13 cellular contexts compared by ENCODE assay signal in genomic region chr6:146892613-146893401, GRCh38.
DNase-seq lines count a peak whose midpoint lies in the region; ATAC-seq, FAIRE-seq and TF ChIP-seq lines count a peak whose summit lies in the region.
"Had no signal": no experiment of that assay in that cellular context is flagged by ENCODE, and none has a peak within 500 bp of the region (broad histone marks: within the 10 kb centered on the region; RNA-seq: fewer than 3 reads in every experiment).

No MANE protein-coding gene starts in this region.

- H3K27ac Mint-ChIP-seq in astrocyte (ENCODE audit: unreplicated experiment), result no peak overlapping the region
- no peak overlapping the region for H3K27ac Mint-ChIP-seq in osteocyte (ENCODE audit: unreplicated experiment)

- H2AK5ac ChIP-seq in mesenchymal stem cell (ENCODE audit: low read length, severe bottlenecking), result no peak overlapping the region

- H3K4me1 Mint-ChIP-seq in astrocyte (ENCODE audit: low read depth, unreplicated experiment), result peaks cover 16% of the 10 kb centered on the region
- H3K4me1 Mint-ChIP-seq in osteocyte (ENCODE audit: unreplicated experiment), result peaks cover 12% of the 10 kb centered on the region

- no peak for ATAC-seq in HG02678 (IDR thresholded peaks at IDR 0.05; ENCODE audit: unreplicated experiment)

- H3K4me3 ChIP-seq in BLaER1 treated with 17β-estradiol and CSF1 and Interleukin-3, amounts not matched to agents 10 nM and 100 nM, result no peak overlapping the region
- no peak overlapping the region for H3K4me3 ChIP-seq in astrocyte (ENCODE audit: insufficient read depth, low read depth, low read length)
- no peak overlapping the region for H3K4me3 ChIP-seq in mesenchymal stem cell (ENCODE audit: insufficient read depth in 1 of 2, low read depth in 1 of 2, low read length in 2 of 2)
- H3K4me3 ChIP-seq: breast epithelium had no signal

- no peaks in the 10 kb centered on the region for H4K20me1 ChIP-seq in BLaER1 treated with 17β-estradiol and CSF1 and Interleukin-3, amounts not matched to agents 10 nM and 100 nM
- no peaks in the 10 kb centered on the region for H4K20me1 ChIP-seq in astrocyte (ENCODE audit: insufficient read depth, low read length)

- H3K4me2 ChIP-seq in BLaER1 treated with 17β-estradiol and CSF1 and Interleukin-3, amounts not matched to agents 10 nM and 100 nM, result peak overlapping the region in 8 of 11 experiments; percentile 24 to 76 (median 55); a peak in 16 of 22 replicates
- H3K4me2 ChIP-seq in astrocyte (ENCODE audit: low read length), result peak overlapping the region; percentile 70
- no peak overlapping the region for H3K4me2 ChIP-seq in mesenchymal stem cell (ENCODE audit: low read length, poor library complexity, severe bottlenecking)

- FAIRE-seq in astrocyte (lab: Jason Lieb, UNC), result peak; percentile 82
- FAIRE-seq: H1 had no signal

- H3K18ac ChIP-seq in mesenchymal stem cell (ENCODE audit: low read depth in 1 of 2, low read length in 2 of 2), result peak overlapping the region in 1 of 2 experiments; percentile 15

- no peaks in the 10 kb centered on the region for H3K79me1 ChIP-seq in mesenchymal stem cell (replicated peaks; ENCODE audit: low read length, poor library complexity, severe bottlenecking)

- H4K8ac ChIP-seq in mesenchymal stem cell (ENCODE audit: low read length), result peak overlapping the region; percentile 55

- DNase-seq in KBM-7, result peak; percentile 76
- DNase-seq in astrocyte (ENCODE audit: low read depth), result peak; percentile 97
- peak; percentile 80 for DNase-seq in mesenchymal stem cell
- DNase-seq in 8988T, result no peak
- DNase-seq in osteocyte (ENCODE audit: extremely low spot score, unreplicated experiment), result no peak
- DNase-seq in inferior parietal cortex (ENCODE audit: extremely low spot score), result no peak
- DNase-seq: hippocampal formation, NCI-H1694 treated with DMSO at 0.1 percent for 48 hours, Right ventricle myocardium superior had no signal

- no peak overlapping the region for H2BK5ac ChIP-seq in mesenchymal stem cell (ENCODE audit: low read depth, low read length, poor library complexity, severe bottlenecking)

- in situ Hi-C loops in KBM-7 (cut with MboI; ENCODE audit: low pct_unique_long_range_greater_than_20kb, low sequenced_read_pairs), result no loop called here

- peak overlapping the region; percentile 77 for H4K91ac ChIP-seq in mesenchymal stem cell (ENCODE audit: low read length)

- no peaks in the 10 kb centered on the region for H3K27me3 ChIP-seq in BLaER1 treated with 17β-estradiol and CSF1 and Interleukin-3, amounts not matched to agents 10 nM and 100 nM
- H3K27me3 ChIP-seq in astrocyte (ENCODE audit: insufficient read depth, low read length) (no peaks in the 10 kb centered on the region), mesenchymal stem cell (ENCODE audit: control insufficient read depth in 1 of 2, insufficient read depth in 1 of 2, low read length in 2 of 2) (no peaks in the 10 kb centered on the region)
- H3K27me3 ChIP-seq: breast epithelium had no signal

- H3K4me3 Mint-ChIP-seq in astrocyte (ENCODE audit: unreplicated experiment) (no peak overlapping the region), osteocyte (ENCODE audit: unreplicated experiment) (no peak overlapping the region)

- no peaks in the 10 kb centered on the region for H3K36me3 ChIP-seq in BLaER1 treated with 17β-estradiol and CSF1 and Interleukin-3, amounts not matched to agents 10 nM and 100 nM
- H3K36me3 ChIP-seq in astrocyte (ENCODE audit: insufficient read depth, low read length) (no peaks in the 10 kb centered on the region), mesenchymal stem cell (ENCODE audit: control insufficient read depth in 1 of 2, insufficient read depth in 2 of 2, low read depth in 1 of 2, low read length in 2 of 2) (no peaks in the 10 kb centered on the region)
- H3K36me3 ChIP-seq: breast epithelium had no signal

- H3K4me1 ChIP-seq in BLaER1 treated with 17β-estradiol and CSF1 and Interleukin-3, amounts not matched to agents 10 nM and 100 nM, result peaks cover 0 to 37% (median 14%) of the 10 kb centered on the region in 10 experiments; a peak in 14 of 20 replicates
- H3K4me1 ChIP-seq in astrocyte (ENCODE audit: insufficient read depth, low read length), result peaks cover 14% of the 10 kb centered on the region
- H3K4me1 ChIP-seq in mesenchymal stem cell (ENCODE audit: control insufficient read depth, insufficient read depth, low read depth, low read length), result peaks cover 2% of the 10 kb centered on the region
- H3K4me1 ChIP-seq: breast epithelium had no signal

- H3K4ac ChIP-seq in mesenchymal stem cell (ENCODE audit: low read depth in 1 of 2, low read length in 2 of 2), result peak overlapping the region in 1 of 2 experiments; percentile 12

- peak overlapping the region in 1 of 2 experiments; percentile 57 for H2BK12ac ChIP-seq in mesenchymal stem cell (ENCODE audit: low read length in 2 of 2)

- TF ChIP-seq CTCF in astrocyte (IDR thresholded peaks at IDR 0.05; ENCODE audit: insufficient read depth, low read depth, low read length) (no peak), osteocyte (IDR thresholded peaks at IDR 0.05) (no peak)

- no peak overlapping the region for H2BK120ac ChIP-seq in mesenchymal stem cell (ENCODE audit: low read depth, low read length)

- WGBS in mesenchymal stem cell, result 100% methylated on average over 1 of the region's 2 CpGs

- H2BK15ac ChIP-seq in mesenchymal stem cell (ENCODE audit: low read depth, poor library complexity, severe bottlenecking), result no peak overlapping the region

- H2AFZ ChIP-seq in astrocyte (ENCODE audit: low read depth, low read length), result no peak overlapping the region
- no peak overlapping the region for H2AFZ ChIP-seq in mesenchymal stem cell (ENCODE audit: low read depth, low read length)

- no peaks in the 10 kb centered on the region for H3K79me2 ChIP-seq in astrocyte (ENCODE audit: insufficient read depth, low read length)

- H3K27ac ChIP-seq in BLaER1 treated with 17β-estradiol and CSF1 and Interleukin-3, amounts not matched to agents 10 nM and 100 nM, result peak overlapping the region in 9 of 11 experiments; percentile 10 to 83 (median 63); a peak in 16 of 22 replicates
- H3K27ac ChIP-seq in astrocyte (ENCODE audit: low read depth, low read length) (no peak overlapping the region), mesenchymal stem cell (ENCODE audit: low read length, poor library complexity, severe bottlenecking) (peak overlapping the region; percentile 24)

- H3K9me3 Mint-ChIP-seq in astrocyte (ENCODE audit: unreplicated experiment) (peaks cover 4% of the 10 kb centered on the region), osteocyte (ENCODE audit: unreplicated experiment) (no peaks in the 10 kb centered on the region)

- H3K36me3 Mint-ChIP-seq in astrocyte (ENCODE audit: low read depth, unreplicated experiment) (no peaks in the 10 kb centered on the region), osteocyte (ENCODE audit: unreplicated experiment) (no peaks in the 10 kb centered on the region)

- no peak overlapping the region for H3K23ac ChIP-seq in mesenchymal stem cell (ENCODE audit: low read length in 2 of 2)

- peak overlapping the region in 2 of 11 experiments; percentile 42 to 47; a peak in 3 of 22 replicates for H3K9ac ChIP-seq in BLaER1 treated with 17β-estradiol and CSF1 and Interleukin-3, amounts not matched to agents 10 nM and 100 nM
- H3K9ac ChIP-seq in astrocyte (ENCODE audit: low read length) (no peak overlapping the region), mesenchymal stem cell (ENCODE audit: low read length) (peak overlapping the region; percentile 60)

- no peak overlapping the region for H3K14ac ChIP-seq in mesenchymal stem cell (ENCODE audit: low read length in 2 of 2)

- H3K27me3 Mint-ChIP-seq in astrocyte (ENCODE audit: low read depth, unreplicated experiment), result peaks cover 1% of the 10 kb centered on the region
- H3K27me3 Mint-ChIP-seq in osteocyte (ENCODE audit: unreplicated experiment), result no peaks in the 10 kb centered on the region

- no peaks in the 10 kb centered on the region for H3K9me3 ChIP-seq in BLaER1 treated with 17β-estradiol and CSF1 and Interleukin-3, amounts not matched to agents 10 nM and 100 nM (replicated peaks in 1 of 11)
- H3K9me3 ChIP-seq in astrocyte (ENCODE audit: insufficient read depth, low read depth, low read length) (no peaks in the 10 kb centered on the region), mesenchymal stem cell (ENCODE audit: control insufficient read depth, low read length) (no peaks in the 10 kb centered on the region)
- H3K9me3 ChIP-seq: breast epithelium had no signal

Comparison
In these comparisons a context has a peak if more than half of its experiments do, and no peak if none do; other contexts are left out.
1. DNase-seq: peak in KBM-7 (single experiment), astrocyte (single experiment) and mesenchymal stem cell (single experiment); none in 8988T (single experiment), osteocyte (single experiment) and inferior parietal cortex (single experiment).